Comparison of ENCODE assay signal across 6 cellular contexts in genomic region chr1:62183164-62183855, GRCh38. TPM values are rescaled to one million over a fixed set of nuclear protein-coding genes. Genes with fewer than 3 reads are reported as not detected.
"Had no signal": no experiment of that assay in that cellular context is flagged by ENCODE, and none has a peak within 500 bp of the region (broad histone marks: within the 10 kb centered on the region; RNA-seq: fewer than 3 reads in every experiment).

No MANE protein-coding gene starts in this region.

RNA-seq across cellular contexts. Expression of gene L1TD1, which starts 11.3 kb away (rescaled TPM):
- total RNA-seq: activated T-helper 17 cell treated with anti-CD3 and anti-CD28 coated beads, Interleukin-2, amount 50 U/mL, for 72 hours; cerebellum; skeletal muscle tissue; T-helper 1 cell treated with Interleukin-12 subunit alpha and Interleukin-12 subunit beta and Interleukin-4 antibody, amounts not matched to agents 30 ng/mL and 1 ng/mL, for 36 hours; vagina had no signal
- polyA plus RNA-seq: immature natural killer cell had no signal
